ENCODE assay signal across 26 cellular contexts in the genomic region with DNA sequence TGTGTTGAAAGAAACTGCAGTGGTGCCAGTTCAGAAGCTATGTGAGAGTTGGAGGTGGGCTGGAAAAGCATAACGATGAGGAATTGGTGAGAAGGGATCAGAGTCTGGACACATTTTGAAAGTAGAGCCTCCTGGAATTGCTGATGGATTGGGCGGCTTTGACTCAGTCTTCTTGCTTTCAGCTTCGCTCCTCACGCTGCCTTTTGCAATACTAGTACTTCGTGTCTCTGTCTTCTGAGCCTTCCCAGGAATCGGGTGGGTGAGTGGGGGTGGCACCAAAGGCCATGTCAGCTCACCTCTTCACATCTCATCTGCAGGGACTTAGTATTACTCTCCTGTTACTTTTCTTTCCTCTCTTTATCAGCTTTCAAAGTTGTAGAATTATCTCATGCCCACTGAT.
"Had no signal": no experiment of that assay in that cellular context is flagged by ENCODE, and none has a peak within 500 bp of the region (broad histone marks: within the 10 kb centered on the region; RNA-seq: fewer than 3 reads in every experiment).

No MANE protein-coding gene starts in this region.

- H2AFZ ChIP-seq: parathyroid adenoma had no signal

- H3K9me3 ChIP-seq: heart left ventricle, left ventricle myocardium inferior, mucosa of descending colon, psoas muscle, suprapubic skin, thoracic aorta, tibial artery, upper lobe of right lung had no signal

- ATAC-seq: heart left ventricle; mucosa of descending colon; naive thymus-derived CD8-positive, alpha-beta T cell; psoas muscle; right cardiac atrium; sciatic nerve; stimulated activated effector memory CD8-positive, alpha-beta T cell treated with anti-CD3 and anti-CD28 coated beads, Interleukin-12 subunit alpha, Interleukin-12 subunit beta, amount 100 ng/mL, for 72 hours; upper lobe of right lung had no signal

- H3K4me1 Mint-ChIP-seq: memory B cell; nephron; stimulated activated effector memory CD8-positive, alpha-beta T cell treated with anti-CD3 and anti-CD28 coated beads, Interleukin-12 subunit alpha, Interleukin-12 subunit beta, amount 100 ng/mL, for 72 hours had no signal

- H3K27me3 Mint-ChIP-seq: memory B cell; naive thymus-derived CD8-positive, alpha-beta T cell; stimulated activated naive CD8-positive, alpha-beta T cell treated with anti-CD3 and anti-CD28 coated beads, Interleukin-15, Interleukin-2, amounts not matched to agents 100 ng/mL and 50 ng/mL, for 24 hours had no signal

- H3K27ac Mint-ChIP-seq: memory B cell; nephron; stimulated activated effector memory CD8-positive, alpha-beta T cell treated with anti-CD3 and anti-CD28 coated beads, Interleukin-12 subunit alpha, Interleukin-12 subunit beta, amount 100 ng/mL, for 72 hours; stimulated activated naive CD8-positive, alpha-beta T cell treated with anti-CD3 and anti-CD28 coated beads, Interleukin-15, Interleukin-2, amounts not matched to agents 100 ng/mL and 50 ng/mL, for 24 hours had no signal

- H3K4me3 Mint-ChIP-seq: memory B cell; naive thymus-derived CD8-positive, alpha-beta T cell; nephron; stimulated activated effector memory CD8-positive, alpha-beta T cell treated with anti-CD3 and anti-CD28 coated beads, Interleukin-12 subunit alpha, Interleukin-12 subunit beta, amount 100 ng/mL, for 72 hours; stimulated activated naive CD8-positive, alpha-beta T cell treated with anti-CD3 and anti-CD28 coated beads, Interleukin-15, Interleukin-2, amounts not matched to agents 100 ng/mL and 50 ng/mL, for 24 hours had no signal

- H3K4me3 ChIP-seq: heart left ventricle, left ventricle myocardium inferior, lung, mucosa of descending colon, psoas muscle, skin epidermis, suprapubic skin, thoracic aorta, tibial artery, upper lobe of right lung had no signal

- H3K27me3 ChIP-seq: heart left ventricle, suprapubic skin, tibial artery, upper lobe of right lung had no signal

- H3K36me3 Mint-ChIP-seq: stimulated activated effector memory CD8-positive, alpha-beta T cell treated with anti-CD3 and anti-CD28 coated beads, Interleukin-12 subunit alpha, Interleukin-12 subunit beta, amount 100 ng/mL, for 72 hours had no signal

- H3K4me1 ChIP-seq: heart left ventricle, left ventricle myocardium inferior, parathyroid adenoma, psoas muscle, suprapubic skin, tibial artery, upper lobe of right lung had no signal

- H3K9ac ChIP-seq: parathyroid adenoma had no signal

- H3K27ac ChIP-seq: heart left ventricle, left ventricle myocardium inferior, parathyroid adenoma, psoas muscle, skin epidermis, suprapubic skin, thoracic aorta, tibial artery, upper lobe of right lung had no signal

- H3K36me3 ChIP-seq: left ventricle myocardium inferior, thoracic aorta, upper lobe of right lung had no signal

- H3K9me3 Mint-ChIP-seq: stimulated activated effector memory CD8-positive, alpha-beta T cell treated with anti-CD3 and anti-CD28 coated beads, Interleukin-12 subunit alpha, Interleukin-12 subunit beta, amount 100 ng/mL, for 72 hours; stimulated activated naive CD8-positive, alpha-beta T cell treated with anti-CD3 and anti-CD28 coated beads, Interleukin-15, Interleukin-2, amounts not matched to agents 100 ng/mL and 50 ng/mL, for 24 hours had no signal

- DNase-seq: heart left ventricle; hypothalamus; islet precursor cell; left ventricle myocardium inferior; midbrain; mucosa of descending colon; naive thymus-derived CD8-positive, alpha-beta T cell; psoas muscle; right cardiac atrium; stimulated activated CD4-positive, alpha-beta T cell treated with anti-CD3 and anti-CD28 coated beads, Interleukin-12 subunit alpha, Interleukin-12 subunit beta, amount 100 ng/mL, for 4 hours; stimulated activated CD4-positive, alpha-beta T cell treated with anti-CD3 and anti-CD28 coated beads, Interleukin-15, amount 100 ng/mL, for 24 hours; stimulated activated CD4-positive, alpha-beta T cell treated with anti-CD3 and anti-CD28 coated beads, Interleukin-4, amount 100 ng/mL, for 24 hours; stimulated activated naive CD4-positive, alpha-beta T cell; tibial artery; trophoblast cell; upper lobe of right lung had no signal
